ENCODE assay signal across 16 cellular contexts in the genomic region with DNA sequence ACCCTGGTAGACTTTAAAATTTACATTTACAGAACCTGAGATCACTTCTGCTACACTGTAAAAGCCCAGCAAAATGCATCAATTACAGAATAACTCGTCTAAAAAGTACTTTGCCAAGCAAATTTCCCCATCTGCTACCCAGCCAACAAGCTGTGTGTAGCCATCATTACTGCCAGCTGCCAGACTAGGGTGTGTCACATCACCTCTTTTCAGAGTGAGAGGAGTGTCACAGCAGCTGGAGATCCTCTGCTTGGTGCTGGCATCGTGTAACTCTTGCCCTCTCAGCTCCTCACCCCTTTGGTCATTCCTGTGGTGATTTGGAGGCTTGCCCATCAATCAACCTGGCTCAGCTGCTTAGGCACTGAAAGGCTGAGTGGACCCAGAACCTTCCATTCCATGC.
"Had no signal": no experiment of that assay in that cellular context is flagged by ENCODE, and none has a peak within 500 bp of the region (broad histone marks: within the 10 kb centered on the region; RNA-seq: fewer than 3 reads in every experiment).

No MANE protein-coding gene starts in this region.

- H3K27me3 Mint-ChIP-seq: activated T-helper 17 cell treated with anti-CD3 and anti-CD28 coated beads, Interleukin-2, amount 50 U/mL, for 72 hours; effector memory CD8-positive, alpha-beta T cell; naive thymus-derived CD4-positive, alpha-beta T cell had no signal

- H3K4me1 Mint-ChIP-seq: activated T-helper 17 cell treated with anti-CD3 and anti-CD28 coated beads, Interleukin-2, amount 50 U/mL, for 72 hours; naive thymus-derived CD4-positive, alpha-beta T cell had no signal

- FAIRE-seq: astrocyte, bronchial epithelial cell had no signal

- H3K9me3 Mint-ChIP-seq: activated naive CD4-positive, alpha-beta T cell treated with anti-CD3 and anti-CD28 coated beads for 36 hours; activated T-helper 17 cell treated with anti-CD3 and anti-CD28 coated beads, Interleukin-2, amount 50 U/mL, for 72 hours had no signal

- H3K36me3 ChIP-seq: gastrocnemius medialis, heart right ventricle, uterus had no signal

- H3K27me3 ChIP-seq: gastrocnemius medialis, heart right ventricle, uterus had no signal

- H3K4me3 Mint-ChIP-seq: activated naive CD4-positive, alpha-beta T cell treated with anti-CD3 and anti-CD28 coated beads for 36 hours; activated T-helper 17 cell treated with anti-CD3 and anti-CD28 coated beads, Interleukin-2, amount 50 U/mL, for 72 hours; effector memory CD8-positive, alpha-beta T cell; naive thymus-derived CD4-positive, alpha-beta T cell had no signal

- H3K36me3 Mint-ChIP-seq: naive thymus-derived CD4-positive, alpha-beta T cell had no signal

- DNase-seq: activated CD4-positive, alpha-beta T cell treated with anti-CD3 and anti-CD28 coated beads, Interleukin-2, amount 50 U/mL, for 48 hours; activated naive CD4-positive, alpha-beta T cell treated with anti-CD3 and anti-CD28 coated beads for 36 hours; dermis blood vessel endothelial cell; effector memory CD8-positive, alpha-beta T cell; gastrocnemius medialis; heart right ventricle; naive thymus-derived CD4-positive, alpha-beta T cell; stimulated activated CD4-positive, alpha-beta T cell treated with anti-CD3 and anti-CD28 coated beads, Interleukin-12 subunit alpha, Interleukin-12 subunit beta, amount 100 ng/mL, for 4 hours; stimulated activated CD4-positive, alpha-beta T cell treated with anti-CD3 and anti-CD28 coated beads, Interleukin-2, amount 100 ng/mL, for 24 hours; uterus had no signal

- ATAC-seq: activated T-helper 17 cell treated with anti-CD3 and anti-CD28 coated beads, Interleukin-2, amount 50 U/mL, for 72 hours; effector memory CD8-positive, alpha-beta T cell; gastrocnemius medialis; heart right ventricle; naive thymus-derived CD4-positive, alpha-beta T cell had no signal

- H3K4me1 ChIP-seq: gastrocnemius medialis, parathyroid adenoma, uterus had no signal

- H3K27ac ChIP-seq: gastrocnemius medialis, heart right ventricle, parathyroid adenoma, uterus, VCaP had no signal

- H3K4me3 ChIP-seq: gastrocnemius medialis, heart right ventricle, lung, uterus had no signal

- H3K9me3 ChIP-seq: gastrocnemius medialis, heart right ventricle, uterus had no signal

- H3K27ac Mint-ChIP-seq: activated naive CD4-positive, alpha-beta T cell treated with anti-CD3 and anti-CD28 coated beads for 36 hours; activated T-helper 17 cell treated with anti-CD3 and anti-CD28 coated beads, Interleukin-2, amount 50 U/mL, for 72 hours; effector memory CD8-positive, alpha-beta T cell; naive thymus-derived CD4-positive, alpha-beta T cell had no signal
